29 cellular contexts compared by ENCODE assay signal in the genomic region with DNA sequence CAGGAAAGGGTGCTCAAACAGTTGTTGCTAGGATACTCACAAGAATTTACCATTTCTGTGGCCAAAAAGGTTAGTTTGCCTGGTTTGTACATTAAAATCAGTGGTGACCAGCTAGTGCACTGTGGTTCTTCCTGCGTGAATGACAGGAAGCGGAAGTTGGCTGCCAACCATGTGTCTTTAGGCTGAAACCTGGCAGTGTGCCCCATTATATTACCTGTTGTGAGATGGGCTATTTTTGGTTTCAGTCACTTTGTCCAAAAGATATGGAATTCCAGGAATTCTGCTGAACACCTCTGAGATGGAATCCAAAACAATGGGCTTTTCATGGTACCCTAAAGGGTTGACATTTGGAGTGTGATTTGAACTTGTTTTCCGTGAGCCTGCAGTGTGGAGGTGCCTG. TPM values are rescaled to one million over a fixed set of nuclear protein-coding genes. Genes with fewer than 3 reads are reported as not detected.
DNase-seq lines count a peak whose midpoint lies in the region; ATAC-seq, FAIRE-seq and TF ChIP-seq lines count a peak whose summit lies in the region.
"Had no signal": no experiment of that assay in that cellular context is flagged by ENCODE, and none has a peak within 500 bp of the region (broad histone marks: within the 10 kb centered on the region; RNA-seq: fewer than 3 reads in every experiment).

No MANE protein-coding gene starts in this region.

- H3K36me3 Mint-ChIP-seq in MCF 10A (ENCODE audit: insufficient read depth, unreplicated experiment), result peaks cover 2% of the 10 kb centered on the region
- peaks cover 14% of the 10 kb centered on the region for H3K36me3 Mint-ChIP-seq in WTC11
- H3K36me3 Mint-ChIP-seq: CD4-positive, CD25-positive, alpha-beta regulatory T cell had no signal

- H3K4me3 ChIP-seq in breast epithelium, result no peak overlapping the region
- H3K4me3 ChIP-seq in small intestine (ENCODE audit: low read depth in 1 of 2, low read length in 2 of 2), result no peak overlapping the region
- H3K4me3 ChIP-seq in SJCRH30, result no peak overlapping the region
- H3K4me3 ChIP-seq: esophagus muscularis mucosa, lung, ovary, smooth muscle cell, upper lobe of right lung had no signal

- no peaks in the 10 kb centered on the region for H3K36me3 ChIP-seq in breast epithelium
- no peaks in the 10 kb centered on the region for H3K36me3 ChIP-seq in small intestine (ENCODE audit: control insufficient read depth in 2 of 2, insufficient read depth in 2 of 2, low read length in 2 of 2)
- H3K36me3 ChIP-seq in SJCRH30, result no peaks in the 10 kb centered on the region
- H3K36me3 ChIP-seq: esophagus muscularis mucosa, ovary, upper lobe of right lung had no signal

- H3K4me1 ChIP-seq in breast epithelium (no peaks in the 10 kb centered on the region), small intestine (ENCODE audit: control insufficient read depth in 2 of 2, insufficient read depth in 1 of 2, low read depth in 1 of 2, low read length in 1 of 2) (peaks cover 6 to 7% of the 10 kb centered on the region in 2 donors), SJCRH30 (no peaks in the 10 kb centered on the region)
- H3K4me1 ChIP-seq: esophagus muscularis mucosa, upper lobe of right lung had no signal

- TF ChIP-seq POLR2A in breast epithelium (IDR thresholded peaks at IDR 0.05), result no peak

- H3K4me1 Mint-ChIP-seq in MCF 10A (ENCODE audit: insufficient read depth, unreplicated experiment) (peaks cover 12% of the 10 kb centered on the region), WTC11 (peaks cover 36% of the 10 kb centered on the region)
- H3K4me1 Mint-ChIP-seq: activated naive CD8-positive, alpha-beta T cell treated with anti-CD3 and anti-CD28 coated beads, Interleukin-2, amount 50 U/mL, for 24 hours; CD4-positive, CD25-positive, alpha-beta regulatory T cell had no signal

- H3K27me3 Mint-ChIP-seq in MCF 10A (ENCODE audit: insufficient read depth, unreplicated experiment) (no peaks in the 10 kb centered on the region), WTC11 (ENCODE audit: low read depth) (no peaks in the 10 kb centered on the region)
- H3K27me3 Mint-ChIP-seq: dendritic cell treated with granulocyte-macrophage colony-stimulating factor and Interleukin-4, amounts not matched to agents 40 ng/mL and 50 ng/mL, for 4 days had no signal

- H3K9me3 Mint-ChIP-seq in MCF 10A (ENCODE audit: unreplicated experiment) (no peaks in the 10 kb centered on the region), WTC11 (peaks cover 15% of the 10 kb centered on the region)
- H3K9me3 Mint-ChIP-seq: T-helper 1 cell treated with Interleukin-12 subunit alpha and Interleukin-12 subunit beta and Interleukin-4 antibody, amounts not matched to agents 30 μg/mL and 1 μg/mL, for 36 hours had no signal

- TF ChIP-seq CTCF in MCF 10A (IDR thresholded peaks at IDR 0.05; ENCODE audit: unreplicated experiment) (no peak), breast epithelium (IDR thresholded peaks at IDR 0.05) (no peak), WTC11 (IDR thresholded peaks at IDR 0.05) (no peak)

- WGBS in small intestine, 3 donors, result 35 to 62% (median 52%) methylated on average over 3 of the region's 3 CpGs

- CTCF ChIA-PET in MCF 10A (lab: Yijun Ruan, JAX), result interaction anchor here (0.6 to 2.2 kb wide), 4 partner anchors 22 to 203 kb away, joined by 3 to 13 read pairs (median 7); no protein-coding TSS in a partner anchor
- CTCF ChIA-PET in WTC11 (lab: Charles Lee), result interaction anchor here (2.1 kb wide), 1 partner anchor 24 kb away, joined by 6 read pairs; no protein-coding TSS in a partner anchor

- peak; percentile 28; the same call in 1 of the 2 replicates for ATAC-seq in WTC11
- ATAC-seq: activated CD4-positive, CD25-positive, alpha-beta regulatory T cell treated with anti-CD3 and anti-CD28 coated beads, Interleukin-2, amount 50 U/mL, for 24 hours; activated naive CD8-positive, alpha-beta T cell treated with anti-CD3 and anti-CD28 coated beads, Interleukin-2, amount 50 U/mL, for 24 hours; activated T-cell treated with anti-CD3 and anti-CD28 coated beads, Interleukin-2, amount 50 U/mL, for 72 hours; upper lobe of right lung had no signal

- H3K27ac ChIP-seq in breast epithelium (no peak overlapping the region), small intestine (ENCODE audit: low read depth in 1 of 2, low read length in 1 of 2) (no peak overlapping the region), SJCRH30 (no peak overlapping the region)
- H3K27ac ChIP-seq: esophagus muscularis mucosa, KMS-11, ovary, upper lobe of right lung had no signal

- H3K4me3 Mint-ChIP-seq in MCF 10A (ENCODE audit: unreplicated experiment) (no peak overlapping the region), WTC11 (no peak overlapping the region)
- H3K4me3 Mint-ChIP-seq: activated naive CD8-positive, alpha-beta T cell treated with anti-CD3 and anti-CD28 coated beads, Interleukin-2, amount 50 U/mL, for 24 hours; activated T-cell treated with anti-CD3 and anti-CD28 coated beads, Interleukin-2, amount 50 U/mL, for 72 hours; CD4-positive, CD25-positive, alpha-beta regulatory T cell; dendritic cell treated with granulocyte-macrophage colony-stimulating factor and Interleukin-4, amounts not matched to agents 40 ng/mL and 50 ng/mL, for 4 days; nephron progenitor cell; T-helper 1 cell treated with Interleukin-12 subunit alpha and Interleukin-12 subunit beta and Interleukin-4 antibody, amounts not matched to agents 30 μg/mL and 1 μg/mL, for 36 hours had no signal

- DNase-seq in MCF 10A (ENCODE audit: unreplicated experiment) (peak; percentile 50), breast epithelium (ENCODE audit: low spot score in 2 of 2) (no peak), WTC11 (ENCODE audit: low spot score) (no peak), NCI-H446 (lab: John Stamatoyannopoulos, UW) (no peak), hepatic stellate cell (ENCODE audit: low spot score) (no peak), small intestine (no peak), SJCRH30 (no peak)
- DNase-seq: activated CD4-positive, alpha-beta T cell treated with anti-CD3 and anti-CD28 coated beads, Interleukin-2, amount 50 U/mL, for 4 hours; activated naive CD4-positive, alpha-beta T cell; activated naive CD8-positive, alpha-beta T cell treated with anti-CD3 and anti-CD28 coated beads, Interleukin-2, amount 50 U/mL, for 24 hours; activated T-cell treated with anti-CD3 and anti-CD28 coated beads, Interleukin-2, amount 50 U/mL, for 72 hours; CD4-positive, CD25-positive, alpha-beta regulatory T cell; foreskin fibroblast; head of caudate nucleus; kidney glomerular epithelial cell; NCI-H1436 treated with DMSO at 0.1 percent for 48 hours; nephron progenitor cell; ovary; stimulated activated naive CD4-positive, alpha-beta T cell; upper lobe of right lung had no signal

- intact Hi-C loops in MCF 10A (cut with micrococcal nuclease), result no loop called here
- intact Hi-C loops in breast epithelium (cut with DNase I; ENCODE audit: low total_unique reads), result no loop called here

- H3K27me3 ChIP-seq in breast epithelium, result no peaks in the 10 kb centered on the region
- H3K27me3 ChIP-seq in small intestine (ENCODE audit: control insufficient read depth in 2 of 2, insufficient read depth in 2 of 2, low read length in 2 of 2), result no peaks in the 10 kb centered on the region
- H3K27me3 ChIP-seq in SJCRH30, result no peaks in the 10 kb centered on the region; the same call in 1 of the 2 replicates
- H3K27me3 ChIP-seq: ovary, upper lobe of right lung had no signal

- peak; percentile 75 for FAIRE-seq in islet of Langerhans (lab: Jason Lieb, UNC)
- no peak for FAIRE-seq in small intestine (lab: Jason Lieb, UNC)
- FAIRE-seq: A204.1 had no signal

- POLR2A ChIA-PET in MCF 10A (lab: Yijun Ruan, JAX) (interaction anchor here (2.5 to 8.6 kb wide), 2 partner anchors 11 to 1032 kb away, joined by 7 to 82 read pairs; a partner anchor contains a TSS), WTC11 (lab: Charles Lee) (interaction anchor here (1.5 kb wide), 1 partner anchor 13 kb away, joined by 6 read pairs; a partner anchor contains a TSS)

- H3K9me3 ChIP-seq in breast epithelium (no peaks in the 10 kb centered on the region), small intestine (ENCODE audit: control insufficient read depth, low read depth) (no peaks in the 10 kb centered on the region), SJCRH30 (replicated peaks) (no peaks in the 10 kb centered on the region)
- H3K9me3 ChIP-seq: esophagus muscularis mucosa, ovary, upper lobe of right lung had no signal

- H3K27ac Mint-ChIP-seq in MCF 10A (ENCODE audit: low read depth, unreplicated experiment) (no peak overlapping the region), WTC11 (peak overlapping the region; percentile 73; the same call in 1 of the 2 replicates)
- H3K27ac Mint-ChIP-seq: activated naive CD8-positive, alpha-beta T cell treated with anti-CD3 and anti-CD28 coated beads, Interleukin-2, amount 50 U/mL, for 24 hours; activated T-cell treated with anti-CD3 and anti-CD28 coated beads, Interleukin-2, amount 50 U/mL, for 72 hours; CD4-positive, CD25-positive, alpha-beta regulatory T cell; nephron progenitor cell; T-helper 1 cell treated with Interleukin-12 subunit alpha and Interleukin-12 subunit beta and Interleukin-4 antibody, amounts not matched to agents 30 μg/mL and 1 μg/mL, for 36 hours had no signal

- no TSS peak for BruUV-seq in MCF 10A (replicated peaks; lab: Mats Ljungman, UMichigan)

TF ChIP-seq in WTC11, 78 proteins besides CTCF, POLR2A, EP300 and RAD21 (continues in another document):
- no peak for TF ChIP-seq CREB1 (CRISPR knock-in tag; IDR thresholded peaks at IDR 0.05)
- TF ChIP-seq, protein P1, sequence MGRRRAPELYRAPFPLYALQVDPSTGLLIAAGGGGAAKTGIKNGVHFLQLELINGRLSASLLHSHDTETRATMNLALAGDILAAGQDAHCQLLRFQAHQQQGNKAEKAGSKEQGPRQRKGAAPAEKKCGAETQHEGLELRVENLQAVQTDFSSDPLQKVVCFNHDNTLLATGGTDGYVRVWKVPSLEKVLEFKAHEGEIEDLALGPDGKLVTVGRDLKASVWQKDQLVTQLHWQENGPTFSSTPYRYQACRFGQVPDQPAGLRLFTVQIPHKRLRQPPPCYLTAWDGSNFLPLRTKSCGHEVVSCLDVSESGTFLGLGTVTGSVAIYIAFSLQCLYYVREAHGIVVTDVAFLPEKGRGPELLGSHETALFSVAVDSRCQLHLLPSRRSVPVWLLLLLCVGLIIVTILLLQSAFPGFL (CRISPR knock-in tag; IDR thresholded peaks at IDR 0.05; ENCODE audit: borderline replicate concordance), result no peak

RNA-seq across cellular contexts. Expression of a gene that starts 13.6 kb away (rescaled TPM):
- total RNA-seq in MCF 10A (2022) (20.3 and 24.2 TPM in 2 replicates), breast epithelium (1 to 10 TPM; 1.3 to 9.5 (median 3.9) TPM), WTC11 (2021) (21.1 to 24.0 TPM (median 23.0 TPM) in 3 replicates)
- 10 to 100 TPM in 2 of 3 donors, 1 to 10 TPM in 1; 7.6 to 11.9 (median 10.4) TPM for polyA plus RNA-seq in small intestine
- total RNA-seq in SJCRH30 (2014; rRNA removed; shearing (Covaris generic)), result not detected in 2 replicates

RNA-seq across cellular contexts. Expression of a gene that starts 45.6 kb away (rescaled TPM):
- total RNA-seq in MCF 10A (2022) (80.5 and 85.3 TPM in 2 replicates), breast epithelium (10 to 100 TPM; 18.7 to 32.6 (median 26.2) TPM), WTC11 (2021) (50.8 to 59.4 TPM (median 57.0 TPM) in 3 replicates)
- polyA plus RNA-seq in small intestine, result 10 to 100 TPM in 1 of 3 donors, 1 to 10 TPM in 2; 1.3 to 18.1 (median 4.6) TPM
- total RNA-seq in SJCRH30 (2014; rRNA removed; shearing (Covaris generic)), result 3.5 and 4.5 TPM in 2 replicates
